Comparison of ENCODE assay signal across 10 cellular contexts in genomic region chr11:69497221-69497787, GRCh38. TPM values are rescaled to one million over a fixed set of nuclear protein-coding genes. Genes with fewer than 3 reads are reported as not detected.
A peak's percentile ranks its signal among the peaks of the same experiment; 100 is the strongest.
DNase-seq lines count a peak whose midpoint lies in the region; ATAC-seq, FAIRE-seq and TF ChIP-seq lines count a peak whose summit lies in the region.
"Had no signal": no experiment of that assay in that cellular context is flagged by ENCODE, and none has a peak within 500 bp of the region (broad histone marks: within the 10 kb centered on the region; RNA-seq: fewer than 3 reads in every experiment).

No MANE protein-coding gene starts in this region.

- no peaks in the 10 kb centered on the region for H3K9me3 Mint-ChIP-seq in HFFc6
- H3K9me3 Mint-ChIP-seq in activated CD4-positive, alpha-beta T cell treated with anti-CD3 and anti-CD28 coated beads, Interleukin-2, amount 10 ng/mL, durations not matched to agents 24 days and 14 days, result no peaks in the 10 kb centered on the region
- H3K9me3 Mint-ChIP-seq: stimulated activated naive CD8-positive, alpha-beta T cell treated with anti-CD3 and anti-CD28 coated beads, Interleukin-15, Interleukin-2, amounts not matched to agents 100 ng/mL and 50 ng/mL, for 24 hours had no signal

- intact Hi-C loops in kidney (cut with DNase I), result no loop called here
- intact Hi-C loops in stomach (cut with DNase I; ENCODE audit: low total_unique reads), result no loop called here
- intact Hi-C loops in activated CD4-positive, alpha-beta T cell treated with anti-CD3 and anti-CD28 coated beads, Interleukin-2, amount 10 ng/mL, durations not matched to agents 24 days and 14 days (cut with micrococcal nuclease), result no loop called here

- ATAC-seq in GM21529 (IDR thresholded peaks at IDR 0.05; ENCODE audit: unreplicated experiment) (no peak), GM19452 (IDR thresholded peaks at IDR 0.05; ENCODE audit: unreplicated experiment) (no peak), HG02571 (IDR thresholded peaks at IDR 0.05; ENCODE audit: unreplicated experiment) (no peak)
- ATAC-seq: foreskin keratinocyte had no signal

- H3K27me3 Mint-ChIP-seq in HFFc6 (ENCODE audit: insufficient read depth), result peaks cover 2% of the 10 kb centered on the region
- no peaks in the 10 kb centered on the region for H3K27me3 Mint-ChIP-seq in activated CD4-positive, alpha-beta T cell treated with anti-CD3 and anti-CD28 coated beads, Interleukin-2, amount 10 ng/mL, durations not matched to agents 24 days and 14 days

- WGBS in stomach, 5 donors, result 13 to 25% (median 16%) methylated on average over 8 to 19 of the region's 19 CpGs

- no peak for TF ChIP-seq EP300 in stomach (IDR thresholded peaks at IDR 0.05)

- TF ChIP-seq CTCF in HFFc6 (IDR thresholded peaks at IDR 0.05) (no peak), bronchial epithelial cell (IDR thresholded peaks at IDR 0.05; ENCODE audit: insufficient read depth, low read length, severe bottlenecking) (no peak), kidney (IDR thresholded peaks at IDR 0.05; ENCODE audit: borderline replicate concordance, extremely low read depth, insufficient read depth) (no peak), stomach (IDR thresholded peaks at IDR 0.05) (no peak)

- H3K27ac ChIP-seq in kidney (ENCODE audit: low read depth in 2 of 2, low read length in 2 of 2), result no peak overlapping the region
- H3K27ac ChIP-seq in stomach, result peak overlapping the region in 4 of 5 donors; percentile 42 to 62 (median 54)
- H3K27ac ChIP-seq: foreskin keratinocyte had no signal

- no peak overlapping the region; the same call in 1 of the 2 replicates for H3K4me3 Mint-ChIP-seq in HFFc6
- H3K4me3 Mint-ChIP-seq in activated CD4-positive, alpha-beta T cell treated with anti-CD3 and anti-CD28 coated beads, Interleukin-2, amount 10 ng/mL, durations not matched to agents 24 days and 14 days, result no peak overlapping the region
- H3K4me3 Mint-ChIP-seq: stimulated activated naive CD8-positive, alpha-beta T cell treated with anti-CD3 and anti-CD28 coated beads, Interleukin-15, Interleukin-2, amounts not matched to agents 100 ng/mL and 50 ng/mL, for 24 hours had no signal

- H3K27ac Mint-ChIP-seq in HFFc6, result peak overlapping the region; percentile 74
- no peak overlapping the region for H3K27ac Mint-ChIP-seq in activated CD4-positive, alpha-beta T cell treated with anti-CD3 and anti-CD28 coated beads, Interleukin-2, amount 10 ng/mL, durations not matched to agents 24 days and 14 days
- H3K27ac Mint-ChIP-seq: stimulated activated naive CD8-positive, alpha-beta T cell treated with anti-CD3 and anti-CD28 coated beads, Interleukin-15, Interleukin-2, amounts not matched to agents 100 ng/mL and 50 ng/mL, for 24 hours had no signal

- DNase-seq in HFFc6 (peak; percentile 96), bronchial epithelial cell (ENCODE audit: low read depth) (peak; percentile 41), kidney (peak; percentile 93), stomach (peak; percentile 80)
- DNase-seq in activated CD4-positive, alpha-beta T cell treated with anti-CD3 and anti-CD28 coated beads, Interleukin-2, amount 10 ng/mL, durations not matched to agents 24 days and 14 days, result no peak

- H3K36me3 ChIP-seq in bronchial epithelial cell (ENCODE audit: control insufficient read depth, insufficient read depth, low read length) (no peaks in the 10 kb centered on the region), kidney (ENCODE audit: control insufficient read depth in 1 of 2, insufficient read depth in 2 of 2, low read length in 2 of 2) (no peaks in the 10 kb centered on the region), stomach (no peaks in the 10 kb centered on the region)

- H3K9me3 ChIP-seq in kidney (ENCODE audit: control insufficient read depth in 1 of 2, low read length in 2 of 2), result no peaks in the 10 kb centered on the region
- H3K9me3 ChIP-seq in stomach, result no peaks in the 10 kb centered on the region

- H3K27me3 ChIP-seq in bronchial epithelial cell (ENCODE audit: control insufficient read depth, insufficient read depth, low read length) (peaks cover 1% of the 10 kb centered on the region), stomach (peaks cover 0 to 7% (median 0%) of the 10 kb centered on the region in 3 donors)

- FAIRE-seq in bronchial epithelial cell (lab: Jason Lieb, UNC) (no peak), kidney (lab: Jason Lieb, UNC) (no peak)

- peaks cover 4 to 15% of the 10 kb centered on the region in 2 donors for H3K4me1 ChIP-seq in kidney (ENCODE audit: control insufficient read depth in 1 of 2, insufficient read depth in 1 of 2, low read depth in 1 of 2, low read length in 2 of 2)
- H3K4me1 ChIP-seq in stomach, result peaks cover 14 to 23% (median 18%) of the 10 kb centered on the region in 4 donors
- H3K4me1 ChIP-seq: foreskin keratinocyte had no signal

- H3K36me3 Mint-ChIP-seq in HFFc6 (ENCODE audit: low read depth), result no peaks in the 10 kb centered on the region
- no peaks in the 10 kb centered on the region for H3K36me3 Mint-ChIP-seq in activated CD4-positive, alpha-beta T cell treated with anti-CD3 and anti-CD28 coated beads, Interleukin-2, amount 10 ng/mL, durations not matched to agents 24 days and 14 days (ENCODE audit: low read depth)

- TF ChIP-seq POLR2A in stomach (IDR thresholded peaks at IDR 0.05), result no peak

- H3K4me3 ChIP-seq in bronchial epithelial cell (ENCODE audit: low read depth, low read length) (no peak overlapping the region), kidney (ENCODE audit: low read length in 2 of 2) (no peak overlapping the region), stomach (no peak overlapping the region)

- no peak overlapping the region for H3K9ac ChIP-seq in kidney (ENCODE audit: low read length in 2 of 2)

- H3K4me1 Mint-ChIP-seq in HFFc6 (ENCODE audit: low read depth), result peaks cover 24% of the 10 kb centered on the region
- H3K4me1 Mint-ChIP-seq in activated CD4-positive, alpha-beta T cell treated with anti-CD3 and anti-CD28 coated beads, Interleukin-2, amount 10 ng/mL, durations not matched to agents 24 days and 14 days, result no peaks in the 10 kb centered on the region

RNA-seq across cellular contexts. Expression of gene LINC01488, which starts 15.8 kb away (rescaled TPM):
- not detected for total RNA-seq in HFFc6 (2021; fragmentation: NEBNext Ultra II Directional; extraction: Animal tissue kit (Norgen Biotek cat#: 25700))
- not detected in 2 replicates for total RNA-seq in bronchial epithelial cell
- not detected for total RNA-seq in kidney
- not detected for polyA plus RNA-seq in kidney (ENCODE audit: insufficient read depth, low read depth, low replicate concordance)
- not detected for total RNA-seq in stomach
- polyA plus RNA-seq in stomach, result not detected
- total RNA-seq in activated CD4-positive, alpha-beta T cell treated with anti-CD3 and anti-CD28 coated beads, Interleukin-2, amount 10 ng/mL, durations not matched to agents 24 days and 14 days, result not detected in 2 replicates
- total RNA-seq: foreskin keratinocyte had no signal
- polyA plus RNA-seq: foreskin keratinocyte had no signal

Comparison
In these comparisons a context has a peak if more than half of its experiments do, and no peak if none do; other contexts are left out.
1. H3K27ac ChIP-seq: peak in stomach (4 of 5); none in kidney (0 of 2).